1 cellular context compared by ENCODE assay signal in the genomic region with DNA sequence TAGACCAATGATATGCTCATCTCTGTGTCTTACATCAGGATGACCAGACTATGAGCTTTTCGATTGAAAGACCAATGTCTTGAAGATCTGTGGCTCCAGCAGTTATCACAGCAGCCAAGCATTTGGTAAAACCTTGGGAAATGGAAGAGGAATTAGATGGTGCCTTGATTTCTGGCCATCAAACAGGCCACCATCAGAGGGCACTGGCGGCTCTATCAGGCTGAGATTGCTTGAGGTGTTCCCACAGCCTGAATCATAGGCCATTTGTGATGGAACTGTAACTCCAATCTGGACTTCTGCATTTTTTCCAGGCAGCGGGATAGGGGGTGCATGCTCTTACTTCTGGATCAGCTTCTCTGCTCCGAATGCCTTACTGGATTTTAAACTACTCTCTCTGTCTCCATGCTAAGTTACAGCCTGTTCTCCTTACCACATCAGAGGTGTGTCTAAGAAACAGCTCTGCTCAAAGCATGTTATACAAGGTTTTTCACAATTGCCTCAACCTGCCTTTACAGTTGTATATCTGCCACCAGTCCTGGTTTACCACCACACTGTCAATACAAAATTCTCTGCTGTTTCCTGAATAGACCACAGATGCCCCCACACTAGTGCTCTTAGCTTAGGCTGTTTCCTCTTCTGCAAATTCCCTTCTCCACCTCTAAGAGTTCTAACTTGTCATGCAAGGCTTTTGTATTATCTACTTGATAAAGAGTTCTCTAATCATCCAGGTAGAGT.
TF ChIP-seq lines count a peak whose summit lies in the region.

No MANE protein-coding gene starts in this region.

TF ChIP-seq in WTC11, 78 proteins besides CTCF, POLR2A, EP300 and RAD21 (continued from another document):
- TF ChIP-seq MYBL2 (CRISPR knock-in tag; IDR thresholded peaks at IDR 0.05) (no peak), ELF4 (CRISPR knock-in tag; IDR thresholded peaks at IDR 0.05; ENCODE audit: low read depth) (no peak), E2F5 (CRISPR knock-in tag; IDR thresholded peaks at IDR 0.05) (no peak)
